In the genomic region with DNA sequence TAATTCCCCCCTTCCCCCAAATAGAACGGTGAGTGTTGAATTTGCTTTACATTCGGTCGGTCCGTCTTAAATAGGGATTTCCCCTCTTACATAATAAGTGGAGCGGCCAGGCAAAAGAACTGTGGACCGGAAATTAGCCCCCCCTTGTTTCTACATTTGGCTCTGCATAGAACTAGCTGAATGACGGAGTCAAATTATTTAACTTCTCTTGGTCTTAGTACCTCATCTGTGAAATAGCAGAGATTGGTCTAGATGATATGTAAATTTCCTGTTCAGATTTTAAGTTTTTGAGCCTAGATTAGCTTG, we compare ENCODE assay signal across 9 cellular contexts. TPM values are rescaled to one million over a fixed set of nuclear protein-coding genes. Genes with fewer than 3 reads are reported as not detected.
DNase-seq lines count a peak whose midpoint lies in the region; ATAC-seq and TF ChIP-seq lines count a peak whose summit lies in the region.
"Had no signal": no experiment of that assay in that cellular context is flagged by ENCODE, and none has a peak within 500 bp of the region (broad histone marks: within the 10 kb centered on the region; RNA-seq: fewer than 3 reads in every experiment).

No MANE protein-coding gene starts in this region.

- TF ChIP-seq CTCF in C4-2B (conservative IDR thresholded peaks at IDR 0.05): no peak
- TF ChIP-seq CTCF in fibroblast of pulmonary artery (IDR thresholded peaks at IDR 0.05; ENCODE audit: low read length, missing control alignments): no peak

- ATAC-seq in GM19455 (IDR thresholded peaks at IDR 0.05; ENCODE audit: unreplicated experiment) (peak; percentile 53), HG03575 (IDR thresholded peaks at IDR 0.05; ENCODE audit: extremely low read depth, insufficient number of reproducible peaks, low FRiP score, unreplicated experiment) (peak; percentile 54)

- H3K4me3 ChIP-seq in fibroblast of pulmonary artery (replicated peaks; ENCODE audit: low read depth, low read length) (peak overlapping the region; percentile 72), skeletal muscle cell (ENCODE audit: low read depth, low read length) (peak overlapping the region; percentile 76)

- peak; percentile 58 for DNase-seq in fibroblast of pulmonary artery (ENCODE audit: low read depth)
- DNase-seq in skeletal muscle cell (ENCODE audit: low read depth): no peak
- no peak for DNase-seq in Ammon's horn (ENCODE audit: low spot score)
- DNase-seq in mesenteric fat pad (ENCODE audit: low spot score): no peak
- no peak for DNase-seq in activated CD8-positive, alpha-beta memory T cell treated with anti-CD3 and anti-CD28 coated beads for 24 hours

- H3K27ac ChIP-seq in C4-2B: peak overlapping the region; percentile 41; the same call in 1 of the 2 replicates
- H3K27ac ChIP-seq: foreskin keratinocyte had no signal

RNA-seq across cellular contexts. Expression of gene SPATA18, which starts 1.3 kb away (rescaled TPM):
- 7.2 TPM for total RNA-seq in mesenteric fat pad

RNA-seq across cellular contexts. Expression of gene SGCB, which starts 14.3 kb away (rescaled TPM):
- 65.3 TPM for total RNA-seq in mesenteric fat pad

RNA-seq across cellular contexts. Expression of gene LRRC66, which starts 32.3 kb away (rescaled TPM):
- total RNA-seq in mesenteric fat pad: 0.42 TPM
